Comparison of ENCODE assay signal across 26 cellular contexts in genomic region chr7:150858236-150859197, GRCh38. TPM values are rescaled to one million over a fixed set of nuclear protein-coding genes. Genes with fewer than 3 reads are reported as not detected.
DNase-seq lines count a peak whose midpoint lies in the region; ATAC-seq and TF ChIP-seq lines count a peak whose summit lies in the region.
"Had no signal": no experiment of that assay in that cellular context is flagged by ENCODE, and none has a peak within 500 bp of the region (broad histone marks: within the 10 kb centered on the region; RNA-seq: fewer than 3 reads in every experiment).

No MANE protein-coding gene starts in this region.

- no peaks in the 10 kb centered on the region for H3K9me3 ChIP-seq in esophagus muscularis mucosa
- H3K9me3 ChIP-seq: Peyer's patch had no signal

- WGBS in esophagus muscularis mucosa: 84% methylated on average over 12 of the region's 18 CpGs

- H3K36me3 Mint-ChIP-seq in stimulated activated memory B cell treated with anti-CD40 and anti-IgM and Interleukin-4, amounts not matched to agents 10 μg/mL and 1 μg/mL and 100 μg/mL, for 72 hours: peaks cover 5% of the 10 kb centered on the region

- peaks cover 62% of the 10 kb centered on the region for H3K27me3 Mint-ChIP-seq in stimulated activated memory B cell treated with anti-CD40 and anti-IgM and Interleukin-4, amounts not matched to agents 10 μg/mL and 1 μg/mL and 100 μg/mL, for 72 hours

- H3K4me1 ChIP-seq in esophagus muscularis mucosa: no peaks in the 10 kb centered on the region
- H3K4me1 ChIP-seq: Peyer's patch had no signal

- TF ChIP-seq EP300 in esophagus muscularis mucosa (IDR thresholded peaks at IDR 0.05): no peak

- H3K4me3 ChIP-seq in esophagus muscularis mucosa: no peak overlapping the region
- H3K4me3 ChIP-seq: GM23248, Peyer's patch had no signal

- no peak for TF ChIP-seq POLR2A in esophagus muscularis mucosa (IDR thresholded peaks at IDR 0.05; ENCODE audit: low read depth)

- intact Hi-C loops in esophagus muscularis mucosa (cut with DNase I) (no loop called here), sciatic nerve (cut with DNase I) (no loop called here)

- no peak for ATAC-seq in sciatic nerve
- ATAC-seq in stimulated activated memory B cell treated with anti-CD40 and anti-IgM and Interleukin-4, amounts not matched to agents 10 μg/mL and 1 μg/mL and 100 μg/mL, for 72 hours: no peak
- ATAC-seq: HCT116 had no signal

- in situ Hi-C loops in KBM-7 (cut with MboI; ENCODE audit: low pct_unique_long_range_greater_than_20kb, low sequenced_read_pairs): no loop called here

- no peaks in the 10 kb centered on the region for H3K36me3 ChIP-seq in esophagus muscularis mucosa

- no peak overlapping the region for H3K27ac Mint-ChIP-seq in stimulated activated memory B cell treated with anti-CD40 and anti-IgM and Interleukin-4, amounts not matched to agents 10 μg/mL and 1 μg/mL and 100 μg/mL, for 72 hours

- TF ChIP-seq CTCF in esophagus muscularis mucosa (IDR thresholded peaks at IDR 0.05): no peak

- DNase-seq in NCI-H1417 (lab: John Stamatoyannopoulos, UW): peak in 2 of 3 experiments; percentile 27 to 63
- no peak for DNase-seq in NCI-H1417 treated with DMSO at 0.1 percent for 48 hours (lab: John Stamatoyannopoulos, UW)
- DNase-seq in NCI-H146 treated with DMSO at 0.1 percent for 48 hours (lab: John Stamatoyannopoulos, UW; ENCODE audit: unreplicated experiment): peak; percentile 60
- DNase-seq in esophagus muscularis mucosa (ENCODE audit: extremely low spot score): peak; percentile 77
- DNase-seq in sciatic nerve (ENCODE audit: low spot score): peak; percentile 30
- DNase-seq in NCI-H1092 (lab: John Stamatoyannopoulos, UW): no peak
- DNase-seq in KBM-7: no peak
- DNase-seq: AML-193; DND-41; GDM1; GM23248; IMR-90; Karpas-422; NCI-H1694; NCI-H2081 treated with DMSO at 0.1 percent for 48 hours; NCI-H748 treated with DMSO at 0.1 percent for 48 hours; NK-92 treated with Interleukin-12 subunit alpha and Interleukin-12 subunit beta, amount 100 ng/mL, for 24 hours; Peyer's patch had no signal

- H3K4me3 Mint-ChIP-seq in stimulated activated memory B cell treated with anti-CD40 and anti-IgM and Interleukin-4, amounts not matched to agents 10 μg/mL and 1 μg/mL and 100 μg/mL, for 72 hours: no peak overlapping the region

- no peak overlapping the region for H3K27ac ChIP-seq in esophagus muscularis mucosa (replicated peaks in 1 of 4)
- H3K27ac ChIP-seq: 22Rv1, C4-2B, GM23248, HL-60, Peyer's patch had no signal

- H3K27me3 ChIP-seq in esophagus muscularis mucosa: peaks cover 0 to 35% (median 0%) of the 10 kb centered on the region in 4 donors
- H3K27me3 ChIP-seq: Peyer's patch had no signal

- no peaks in the 10 kb centered on the region for H3K4me1 Mint-ChIP-seq in stimulated activated memory B cell treated with anti-CD40 and anti-IgM and Interleukin-4, amounts not matched to agents 10 μg/mL and 1 μg/mL and 100 μg/mL, for 72 hours

- no peaks in the 10 kb centered on the region for H3K9me3 Mint-ChIP-seq in stimulated activated memory B cell treated with anti-CD40 and anti-IgM and Interleukin-4, amounts not matched to agents 10 μg/mL and 1 μg/mL and 100 μg/mL, for 72 hours

RNA-seq across cellular contexts. Expression of gene AOC1, which starts 6.2 kb away (rescaled TPM):
- total RNA-seq in esophagus muscularis mucosa (under 1 TPM in 3 of 4 donors, not detected in 1; 0.23 to 0.45 (median 0.33) TPM), sciatic nerve (not detected)
- total RNA-seq: GM23248, HT1080, IMR-90, NCI-H460 had no signal

RNA-seq across cellular contexts. Expression of gene TMEM176A, which starts 57.9 kb away (rescaled TPM):
- total RNA-seq in esophagus muscularis mucosa: 10 to 100 TPM; 11.6 to 47.7 (median 35.5) TPM
- total RNA-seq in sciatic nerve: 69.7 TPM
- total RNA-seq: GM23248, HT1080, IMR-90, MCF 10A had no signal

RNA-seq across cellular contexts. Expression of gene TMEM176B, which starts 58.4 kb away (rescaled TPM):
- 10 to 100 TPM; 19.5 to 58.2 (median 54.1) TPM for total RNA-seq in esophagus muscularis mucosa
- 78.8 TPM for total RNA-seq in sciatic nerve
- total RNA-seq: GM23248, HT1080, IMR-90, NCI-H460 had no signal

Comparison
In these comparisons a context has a peak if more than half of its experiments do, and no peak if none do; other contexts are left out.
1. DNase-seq: peak in NCI-H1417 (2 of 3), NCI-H146 treated with DMSO at 0.1 percent for 48 hours (single experiment), esophagus muscularis mucosa (single experiment) and sciatic nerve (single experiment); none in NCI-H1417 treated with DMSO at 0.1 percent for 48 hours (single experiment), NCI-H1092 (single experiment) and KBM-7 (single experiment).